14 cellular contexts compared by ENCODE assay signal in genomic region chr12:42450248-42450647, GRCh38.
A peak's percentile ranks its signal among the peaks of the same experiment; 100 is the strongest.
DNase-seq lines count a peak whose midpoint lies in the region; ATAC-seq and TF ChIP-seq lines count a peak whose summit lies in the region.
"Had no signal": no experiment of that assay in that cellular context is flagged by ENCODE, and none has a peak within 500 bp of the region (broad histone marks: within the 10 kb centered on the region; RNA-seq: fewer than 3 reads in every experiment).

No MANE protein-coding gene starts in this region.

- CTCF ChIA-PET in activated B cell treated with CpG ODN at 0.5 μM for 24 hours (lab: Charles Lee), result no interaction called here

- peaks cover 36 to 61% (median 48%) of the 10 kb centered on the region in 11 experiments for H3K36me3 ChIP-seq in BLaER1 treated with 17β-estradiol and CSF1 and Interleukin-3, amounts not matched to agents 10 nM and 100 nM
- no peaks in the 10 kb centered on the region for H3K36me3 ChIP-seq in ovary

- peak overlapping the region; percentile 15 for H3K4me3 Mint-ChIP-seq in activated B cell treated with CpG ODN at 0.5 μM for 24 hours
- no peak overlapping the region for H3K4me3 Mint-ChIP-seq in memory B cell
- H3K4me3 Mint-ChIP-seq: activated T-cell treated with anti-CD3 and anti-CD28 coated beads, Interleukin-2, amount 50 U/mL, for 4 hours; immature natural killer cell had no signal

- H3K4me2 ChIP-seq in BLaER1 treated with 17β-estradiol and CSF1 and Interleukin-3, amounts not matched to agents 10 nM and 100 nM, result peak overlapping the region in 7 of 11 experiments; percentile 2 to 69 (median 28); a peak in 11 of 22 replicates

- no peak overlapping the region for H3K9ac ChIP-seq in BLaER1 treated with 17β-estradiol and CSF1 and Interleukin-3, amounts not matched to agents 10 nM and 100 nM

- intact Hi-C loops in activated B cell treated with CpG ODN at 0.5 μM for 24 hours (cut with micrococcal nuclease), result loop anchor here (1.0 kb wide), 1 partner anchor 8 kb away; no protein-coding TSS in a partner anchor
- intact Hi-C loops in ovary (cut with DNase I), result no loop called here

- H3K9me3 ChIP-seq in BLaER1 treated with 17β-estradiol and CSF1 and Interleukin-3, amounts not matched to agents 10 nM and 100 nM (replicated peaks in 1 of 11), result no peaks in the 10 kb centered on the region
- H3K9me3 ChIP-seq in ovary, result no peaks in the 10 kb centered on the region

- H3K27ac Mint-ChIP-seq in activated B cell treated with CpG ODN at 0.5 μM for 24 hours (no peak overlapping the region), memory B cell (peak overlapping the region; percentile 42)

- no peaks in the 10 kb centered on the region for H4K20me1 ChIP-seq in BLaER1 treated with 17β-estradiol and CSF1 and Interleukin-3, amounts not matched to agents 10 nM and 100 nM

- peaks cover 82% of the 10 kb centered on the region for H3K4me1 Mint-ChIP-seq in activated B cell treated with CpG ODN at 0.5 μM for 24 hours
- peaks cover 36% of the 10 kb centered on the region for H3K4me1 Mint-ChIP-seq in memory B cell
- H3K4me1 Mint-ChIP-seq: immature natural killer cell had no signal

- H3K4me3 ChIP-seq in BLaER1 treated with 17β-estradiol and CSF1 and Interleukin-3, amounts not matched to agents 10 nM and 100 nM, result no peak overlapping the region
- no peak overlapping the region for H3K4me3 ChIP-seq in ovary

- no peaks in the 10 kb centered on the region for H3K27me3 Mint-ChIP-seq in activated B cell treated with CpG ODN at 0.5 μM for 24 hours
- no peaks in the 10 kb centered on the region for H3K27me3 Mint-ChIP-seq in memory B cell

- peaks cover 0 to 13% (median 9%) of the 10 kb centered on the region in 10 experiments; a peak in 14 of 20 replicates for H3K4me1 ChIP-seq in BLaER1 treated with 17β-estradiol and CSF1 and Interleukin-3, amounts not matched to agents 10 nM and 100 nM
- no peaks in the 10 kb centered on the region for H3K4me1 ChIP-seq in ovary (ENCODE audit: insufficient read depth)

- no peaks in the 10 kb centered on the region for H3K27me3 ChIP-seq in BLaER1 treated with 17β-estradiol and CSF1 and Interleukin-3, amounts not matched to agents 10 nM and 100 nM
- H3K27me3 ChIP-seq in ovary, result no peaks in the 10 kb centered on the region

- POLR2A ChIA-PET in activated B cell treated with CpG ODN at 0.5 μM for 24 hours (lab: Charles Lee), result no interaction called here

- no peak overlapping the region for H3K27ac ChIP-seq in BLaER1 treated with 17β-estradiol and CSF1 and Interleukin-3, amounts not matched to agents 10 nM and 100 nM
- no peak overlapping the region for H3K27ac ChIP-seq in ovary

- H3K9me3 Mint-ChIP-seq in activated B cell treated with CpG ODN at 0.5 μM for 24 hours (peaks cover 4% of the 10 kb centered on the region), memory B cell (no peaks in the 10 kb centered on the region)
- H3K9me3 Mint-ChIP-seq: activated T-cell treated with anti-CD3 and anti-CD28 coated beads, Interleukin-2, amount 50 U/mL, for 4 hours; immature natural killer cell had no signal

- peak; percentile 59 for ATAC-seq in GM21619 (IDR thresholded peaks at IDR 0.05; ENCODE audit: unreplicated experiment)
- no peak for ATAC-seq in activated B cell treated with CpG ODN at 0.5 μM for 24 hours (ENCODE audit: low read depth)
- ATAC-seq in memory B cell (ENCODE audit: low read depth), result no peak
- ATAC-seq in stimulated activated naive CD8-positive, alpha-beta T cell treated with anti-CD3 and anti-CD28 coated beads, Interleukin-15, Interleukin-2, amounts not matched to agents 100 U/mL and 50 U/mL, for 24 hours, result no peak
- ATAC-seq: activated CD4-positive, CD25-positive, alpha-beta regulatory T cell treated with anti-CD3 and anti-CD28 coated beads, Interleukin-2, amount 50 U/mL, for 24 hours; activated T-cell treated with anti-CD3 and anti-CD28 coated beads, Interleukin-2, amount 50 U/mL, for 4 hours had no signal

- no peak for TF ChIP-seq EP300 in ovary (IDR thresholded peaks at IDR 0.05)

- TF ChIP-seq CTCF in activated B cell treated with CpG ODN at 0.5 μM for 24 hours (IDR thresholded peaks at IDR 0.05) (no peak), ovary (IDR thresholded peaks at IDR 0.05) (no peak)

- TF ChIP-seq POLR2A in ovary (IDR thresholded peaks at IDR 0.05), result no peak

- DNase-seq in activated B cell treated with CpG ODN at 0.5 μM for 24 hours (no peak), memory B cell (ENCODE audit: low spot score in 2 of 2) (no peak), NCI-H526 treated with DMSO at 0.1 percent for 48 hours (lab: John Stamatoyannopoulos, UW) (no peak), ovary (no peak), NCI-H1694 treated with DMSO at 0.1 percent for 48 hours (lab: John Stamatoyannopoulos, UW) (no peak)
- DNase-seq in stimulated activated naive CD8-positive, alpha-beta T cell treated with anti-CD3 and anti-CD28 coated beads, Interleukin-15, Interleukin-2, amounts not matched to agents 100 U/mL and 50 U/mL, for 24 hours, result no peak
- DNase-seq: activated T-cell treated with anti-CD3 and anti-CD28 coated beads, Interleukin-2, amount 50 U/mL, for 4 hours; anterior cingulate cortex; DMS79 treated with DMSO at 0.1 percent for 48 hours; immature natural killer cell; OCI-M1 had no signal

- 57 to 79% (median 71%) methylated on average over 2 of the region's 2 CpGs for WGBS in ovary, 3 donors

- H3K36me3 Mint-ChIP-seq in activated B cell treated with CpG ODN at 0.5 μM for 24 hours (ENCODE audit: low read depth) (peaks cover 35% of the 10 kb centered on the region), memory B cell (peaks cover 16% of the 10 kb centered on the region)
